10 cellular contexts compared by ENCODE assay signal in the genomic region with DNA sequence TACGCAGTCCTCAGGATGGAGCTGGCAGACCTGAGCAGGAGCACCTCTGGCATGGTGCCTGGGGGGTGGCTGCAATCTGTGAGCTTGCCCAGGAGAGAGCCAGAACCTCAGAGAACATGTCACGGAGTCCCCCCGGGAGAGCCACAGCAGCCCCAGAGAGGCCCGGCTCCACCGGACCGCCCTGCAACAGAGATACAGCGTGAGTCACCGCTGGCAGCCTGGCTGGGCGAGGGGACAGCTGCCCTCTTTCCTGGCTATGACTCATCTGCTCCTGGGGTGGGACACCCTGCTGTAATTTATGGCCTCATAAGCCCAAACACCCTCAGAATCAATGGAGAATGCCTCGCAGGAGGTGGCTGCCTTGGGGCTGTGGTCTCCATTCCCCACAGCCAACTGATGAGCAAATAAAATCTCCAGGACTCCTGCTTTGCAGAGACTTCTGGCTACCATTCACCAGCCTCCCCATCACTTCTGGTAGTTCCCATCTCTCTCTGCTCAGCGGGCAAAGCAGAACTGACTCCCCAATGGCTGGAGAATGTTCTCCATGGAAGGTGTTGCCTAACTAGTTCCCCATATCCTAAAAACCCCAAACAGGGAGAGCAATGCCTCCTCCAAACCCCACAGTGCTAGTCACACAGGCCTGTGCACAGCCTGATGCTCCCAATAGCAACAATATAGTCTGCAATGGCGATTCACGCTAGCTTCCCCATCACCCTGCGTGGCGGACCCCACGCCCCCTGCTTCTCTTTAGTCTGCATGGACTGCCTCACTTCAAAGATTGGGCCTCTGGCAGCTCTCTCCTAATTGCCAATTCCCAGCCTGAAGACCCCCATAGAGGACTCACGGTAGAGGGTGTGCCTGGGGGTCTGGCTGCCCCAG. TPM values are rescaled to one million over a fixed set of nuclear protein-coding genes. Genes with fewer than 3 reads are reported as not detected.
DNase-seq lines count a peak whose midpoint lies in the region; ATAC-seq and TF ChIP-seq lines count a peak whose summit lies in the region.
"Had no signal": no experiment of that assay in that cellular context is flagged by ENCODE, and none has a peak within 500 bp of the region (broad histone marks: within the 10 kb centered on the region; RNA-seq: fewer than 3 reads in every experiment).

No MANE protein-coding gene starts in this region.

- H3K4me3 Mint-ChIP-seq in GM23338: no peak overlapping the region
- H3K4me3 Mint-ChIP-seq in CD14-positive monocyte: no peak overlapping the region
- H3K4me3 Mint-ChIP-seq: CD4-positive, CD25-positive, alpha-beta regulatory T cell had no signal

- ATAC-seq in GM23338: no peak
- no peak for ATAC-seq in GM18867 (IDR thresholded peaks at IDR 0.05; ENCODE audit: unreplicated experiment)
- ATAC-seq: activated naive CD4-positive, alpha-beta T cell treated with anti-CD3 and anti-CD28 coated beads, Interleukin-2, amount 50 U/mL, for 72 hours had no signal

- H3K36me3 ChIP-seq in mammary epithelial cell (ENCODE audit: insufficient read depth, low read length): no peaks in the 10 kb centered on the region
- H3K36me3 ChIP-seq in GM23338 (ENCODE audit: insufficient read depth): no peaks in the 10 kb centered on the region; the same call in 1 of the 2 replicates

- H3K4me1 ChIP-seq in mammary epithelial cell (ENCODE audit: insufficient read depth, low read length) (no peaks in the 10 kb centered on the region), GM23338 (ENCODE audit: insufficient read depth) (0 out of 2 replicates have a peak, but pooled peaks cover 6% of the 10 kb centered on the region)

- H3K36me3 Mint-ChIP-seq in GM23338 (ENCODE audit: low read depth): no peaks in the 10 kb centered on the region
- H3K36me3 Mint-ChIP-seq in CD14-positive monocyte: no peaks in the 10 kb centered on the region
- H3K36me3 Mint-ChIP-seq: activated naive CD4-positive, alpha-beta T cell treated with anti-CD3 and anti-CD28 coated beads, Interleukin-2, amount 50 U/mL, for 72 hours; CD4-positive, CD25-positive, alpha-beta regulatory T cell had no signal

- 81% methylated on average over 14 of the region's 17 CpGs for WGBS in mammary epithelial cell (ENCODE audit: low coverage, missing lambda C conversion rate)

- TF ChIP-seq CTCF in mammary epithelial cell (conservative IDR thresholded peaks at IDR 0.05 in 1 of 2, IDR thresholded peaks at IDR 0.05 in 1 of 2; ENCODE audit: extremely low read depth in 1 of 2, insufficient read depth in 1 of 2, low read depth in 1 of 2, low read length in 2 of 2) (no peak), GM23338 (conservative IDR thresholded peaks at IDR 0.05; ENCODE audit: low read depth in 2 of 2) (no peak), CD14-positive monocyte (IDR thresholded peaks at IDR 0.05) (no peak)

- no peak for TF ChIP-seq RAD21 in Ishikawa (IDR thresholded peaks at IDR 0.05; ENCODE audit: low read depth)

- no TSS peak for BruUV-seq in mammary epithelial cell (replicated peaks; lab: Mats Ljungman, UMichigan)

- H3K27ac ChIP-seq in mammary epithelial cell (ENCODE audit: insufficient read depth, low read depth, low read length) (no peak overlapping the region), layer of hippocampus (ENCODE audit: low read depth, low read length) (peak overlapping the region; percentile 92), GM23338 (ENCODE audit: low read depth) (no peak overlapping the region)

- in situ Hi-C loops in mammary epithelial cell (cut with MboI; ENCODE audit: low sequenced_read_pairs in 2 of 2): no loop called here

- H3K9me2 ChIP-seq in GM23338 (ENCODE audit: insufficient read depth): no peaks in the 10 kb centered on the region

- no peak overlapping the region for H3K9ac ChIP-seq in mammary epithelial cell (ENCODE audit: insufficient read depth, low read length)

- peak; percentile 90 for TF ChIP-seq EP300 in Ishikawa (IDR thresholded peaks at IDR 0.05; ENCODE audit: borderline replicate concordance)

- H3K27me3 ChIP-seq in mammary epithelial cell (ENCODE audit: insufficient read depth, low read length) (no peaks in the 10 kb centered on the region), layer of hippocampus (ENCODE audit: control insufficient read depth, insufficient read depth, low read length) (no peaks in the 10 kb centered on the region), GM23338 (ENCODE audit: insufficient read depth) (no peaks in the 10 kb centered on the region)

- H3K4me1 Mint-ChIP-seq in GM23338 (peaks cover 6% of the 10 kb centered on the region), CD14-positive monocyte (no peaks in the 10 kb centered on the region)
- H3K4me1 Mint-ChIP-seq: CD4-positive, CD25-positive, alpha-beta regulatory T cell had no signal

- no peak overlapping the region for H2AFZ ChIP-seq in mammary epithelial cell (ENCODE audit: low read depth, low read length)
- H2AFZ ChIP-seq in GM23338: no peak overlapping the region

- no peaks in the 10 kb centered on the region for H3K9me3 Mint-ChIP-seq in GM23338
- no peaks in the 10 kb centered on the region for H3K9me3 Mint-ChIP-seq in CD14-positive monocyte
- H3K9me3 Mint-ChIP-seq: activated naive CD4-positive, alpha-beta T cell treated with anti-CD3 and anti-CD28 coated beads, Interleukin-2, amount 50 U/mL, for 72 hours; CD4-positive, CD25-positive, alpha-beta regulatory T cell had no signal

- H4K20me1 ChIP-seq in mammary epithelial cell (ENCODE audit: insufficient read depth, low read length) (no peaks in the 10 kb centered on the region), GM23338 (replicated peaks; ENCODE audit: insufficient read depth) (no peaks in the 10 kb centered on the region)

- H3K27me3 Mint-ChIP-seq in GM23338 (ENCODE audit: insufficient read depth, low read depth, poor library complexity) (peaks cover 15% of the 10 kb centered on the region), CD14-positive monocyte (ENCODE audit: low read depth in 3 of 3) (peaks cover 0 to 5% (median 0%) of the 10 kb centered on the region in 3 donors)

- no peaks in the 10 kb centered on the region for H3F3A ChIP-seq in GM23338 (replicated peaks; ENCODE audit: low read depth)

- no peak overlapping the region for H3K4me2 ChIP-seq in mammary epithelial cell (ENCODE audit: insufficient read depth, low read depth, low read length)
- H3K4me2 ChIP-seq in GM23338: no peak overlapping the region

- CTCF ChIA-PET in mammary epithelial cell (lab: Charles Lee; ENCODE audit: low non-redundant PET): no interaction called here

- H3K9me3 ChIP-seq in mammary epithelial cell (replicated peaks; ENCODE audit: insufficient read depth, low read length): no peaks in the 10 kb centered on the region

- H3K79me2 ChIP-seq in mammary epithelial cell (ENCODE audit: insufficient read depth, low read length): no peaks in the 10 kb centered on the region
- no peaks in the 10 kb centered on the region for H3K79me2 ChIP-seq in GM23338 (replicated peaks; ENCODE audit: insufficient read depth)

- dilution Hi-C loops in mammary epithelial cell (cut with HindIII; ENCODE audit: low sequenced_read_pairs): no loop called here

- intact Hi-C loops in mammary epithelial cell (cut with micrococcal nuclease): no loop called here
- intact Hi-C loops in CD14-positive monocyte (cut with micrococcal nuclease): no loop called here

- H3K27ac Mint-ChIP-seq in GM23338: no peak overlapping the region
- no peak overlapping the region for H3K27ac Mint-ChIP-seq in CD14-positive monocyte
- H3K27ac Mint-ChIP-seq: CD4-positive, CD25-positive, alpha-beta regulatory T cell had no signal

- H3K4me3 ChIP-seq in mammary epithelial cell (replicated peaks in 1 of 3; ENCODE audit: insufficient read depth in 1 of 3, low read depth in 2 of 3, low read length in 3 of 3) (no peak overlapping the region), GM23338 (no peak overlapping the region)

- DNase-seq in A172 (ENCODE audit: low spot score) (peak; percentile 93), mammary epithelial cell (peak; percentile 26), pons (ENCODE audit: low spot score) (no peak), GM23338 (ENCODE audit: low spot score) (no peak), CD14-positive monocyte (ENCODE audit: low spot score) (no peak)
- DNase-seq: CD4-positive, CD25-positive, alpha-beta regulatory T cell had no signal

TF ChIP-seq in Ishikawa, 13 proteins besides CTCF, POLR2A, EP300 and RAD21 (continues in another document):
- TF ChIP-seq, protein P1, sequence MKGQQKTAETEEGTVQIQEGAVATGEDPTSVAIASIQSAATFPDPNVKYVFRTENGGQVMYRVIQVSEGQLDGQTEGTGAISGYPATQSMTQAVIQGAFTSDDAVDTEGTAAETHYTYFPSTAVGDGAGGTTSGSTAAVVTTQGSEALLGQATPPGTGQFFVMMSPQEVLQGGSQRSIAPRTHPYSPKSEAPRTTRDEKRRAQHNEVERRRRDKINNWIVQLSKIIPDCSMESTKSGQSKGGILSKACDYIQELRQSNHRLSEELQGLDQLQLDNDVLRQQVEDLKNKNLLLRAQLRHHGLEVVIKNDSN (IDR thresholded peaks at IDR 0.05): peak; percentile 37; the same call in 1 of the 2 replicates
- TF ChIP-seq NFIC (IDR thresholded peaks at IDR 0.05): peak; percentile 95
- peak; percentile 72; the same call in 1 of the 2 replicates for TF ChIP-seq YY1 (IDR thresholded peaks at IDR 0.05; ENCODE audit: low read depth)
- no peak for TF ChIP-seq CREB1 (IDR thresholded peaks at IDR 0.05; ENCODE audit: low read depth)

RNA-seq across cellular contexts. Expression of gene ACSBG1, which starts 21.6 kb away (rescaled TPM):
- not detected in 2 replicates for total RNA-seq in A172 (2014; rRNA removed; shearing (Covaris generic))
- total RNA-seq in mammary epithelial cell: under 1 TPM in 1 of 2 donors, not detected in 1; under 0.01 TPM
- polyA plus RNA-seq in mammary epithelial cell (not detected), GM23338 (2016; fragmentation: Nextera tagmentation; extraction: Ambion mirVana) (1.9 TPM in 2 replicates), CD14-positive monocyte (not detected)
- polyA minus RNA-seq in mammary epithelial cell: not detected
- total RNA-seq in GM23338 (2014; rRNA removed; shearing (Covaris generic)): 7.3 and 10.0 TPM in 2 replicates
- total RNA-seq: activated naive CD4-positive, alpha-beta T cell treated with anti-CD3 and anti-CD28 coated beads, Interleukin-2, amount 50 U/mL, for 72 hours had no signal

RNA-seq across cellular contexts. Expression of gene DNAJA4, which starts 51.6 kb away (rescaled TPM):
- not detected in 2 replicates for total RNA-seq in A172 (2014; rRNA removed; shearing (Covaris generic))
- 1 to 10 TPM in 1 of 2 donors, not detected in 1; 8.2 TPM for total RNA-seq in mammary epithelial cell
- polyA plus RNA-seq in mammary epithelial cell (0.18 TPM), GM23338 (2016; fragmentation: Nextera tagmentation; extraction: Ambion mirVana) (5.0 and 5.4 TPM in 2 replicates), CD14-positive monocyte (1 to 10 TPM; 2.4 to 2.5 TPM)
- not detected for polyA minus RNA-seq in mammary epithelial cell
- 10.3 and 12.5 TPM in 2 replicates for total RNA-seq in GM23338 (2014; rRNA removed; shearing (Covaris generic))

Comparison
In these comparisons a context has a peak if more than half of its experiments do, and no peak if none do; other contexts are left out.
1. DNase-seq: peak in A172 (single experiment) and mammary epithelial cell (single experiment); none in pons (single experiment), GM23338 (single experiment) and CD14-positive monocyte (single experiment).